ENCODE assay signal across 1 cellular context in genomic region chr4:109989044-109989443, GRCh38.
A peak's percentile ranks its signal among the peaks of the same experiment; 100 is the strongest.
TF ChIP-seq lines count a peak whose summit lies in the region.

No MANE protein-coding gene starts in this region.

TF ChIP-seq in K562, 482 proteins besides CTCF, POLR2A, EP300 and RAD21 (continued from another document and continues in another):
- TF ChIP-seq ZNF318 (IDR thresholded peaks at IDR 0.05; ENCODE audit: borderline replicate concordance in 1 of 2, low read depth in 1 of 2) (no peak), CREB1 (IDR thresholded peaks at IDR 0.05) (no peak), CREB1 (CRISPR knock-in tag; IDR thresholded peaks at IDR 0.05) (no peak), FOXP1 (CRISPR knock-in tag; IDR thresholded peaks at IDR 0.05) (no peak), RBM22 (IDR thresholded peaks at IDR 0.05; ENCODE audit: low read depth, low read length, poor library complexity, severe bottlenecking) (no peak), ZNF3 (CRISPR knock-in tag; IDR thresholded peaks at IDR 0.05) (no peak), RBBP5 (IDR thresholded peaks at IDR 0.05; ENCODE audit: borderline replicate concordance, insufficient read depth, low read length, poor library complexity, severe bottlenecking) (no peak), CLOCK (CRISPR knock-in tag; IDR thresholded peaks at IDR 0.05; ENCODE audit: borderline replicate concordance) (no peak), ASH1L (IDR thresholded peaks at IDR 0.05; ENCODE audit: borderline replicate concordance, low read depth, partially characterized antibody) (no peak), FOSL1 (tag; conservative IDR thresholded peaks at IDR 0.05) (peak; percentile 61), U2AF1 (optimal IDR thresholded peaks at IDR 0.05; ENCODE audit: low read depth, low read length) (no peak), ZNF134 (CRISPR knock-in tag; conservative IDR thresholded peaks at IDR 0.05) (no peak), SREBF2 (CRISPR knock-in tag; IDR thresholded peaks at IDR 0.05) (no peak), YBX1 (IDR thresholded peaks at IDR 0.05) (no peak), ZNF57 (CRISPR knock-in tag; IDR thresholded peaks at IDR 0.05) (no peak), NUFIP1 (IDR thresholded peaks at IDR 0.05; ENCODE audit: partially characterized antibody) (no peak), POLR3G (IDR thresholded peaks at IDR 0.05; ENCODE audit: extremely low read depth, insufficient read length, insufficient replicate concordance) (no peak), HMG20A (CRISPR knock-in tag; conservative IDR thresholded peaks at IDR 0.05) (no peak), KLF10 (CRISPR knock-in tag; IDR thresholded peaks at IDR 0.05) (no peak), MLX (CRISPR knock-in tag; conservative IDR thresholded peaks at IDR 0.05) (no peak), CHAMP1 (IDR thresholded peaks at IDR 0.05) (no peak), MYNN (IDR thresholded peaks at IDR 0.05) (no peak), MYNN (CRISPR knock-in tag; IDR thresholded peaks at IDR 0.05) (no peak), SRSF3 (IDR thresholded peaks at IDR 0.05; ENCODE audit: insufficient read depth, low read length) (no peak), SIRT6 (IDR thresholded peaks at IDR 0.05; ENCODE audit: low read depth, low read length) (no peak), SRSF9 (IDR thresholded peaks at IDR 0.05; ENCODE audit: borderline replicate concordance, low read depth, low read length) (no peak), ZNF217 (CRISPR knock-in tag; IDR thresholded peaks at IDR 0.05) (no peak), ZBTB17 (CRISPR knock-in tag; IDR thresholded peaks at IDR 0.05) (no peak), CBFA2T3 (IDR thresholded peaks at IDR 0.05) (no peak), POLR3A (IDR thresholded peaks at IDR 0.05; ENCODE audit: borderline replicate concordance, extremely low read depth, insufficient read depth, insufficient read length) (no peak), ZNF764 (CRISPR knock-in tag; IDR thresholded peaks at IDR 0.05; ENCODE audit: low read depth) (no peak), CEBPB (tag; IDR thresholded peaks at IDR 0.05) (peak; percentile 86), POLR2B (IDR thresholded peaks at IDR 0.05; ENCODE audit: low read depth, partially characterized antibody) (no peak), FOXM1 (IDR thresholded peaks at IDR 0.05; ENCODE audit: low read depth) (no peak), FOXM1 (CRISPR knock-in tag; IDR thresholded peaks at IDR 0.05; ENCODE audit: low read depth) (no peak), NFYB (IDR thresholded peaks at IDR 0.05; ENCODE audit: extremely low read depth, insufficient read length) (no peak), CTBP1 (IDR thresholded peaks at IDR 0.05; ENCODE audit: borderline replicate concordance) (0 out of 2 replicates have a peak, but pooled peaks have one; percentile 32), LEF1 (IDR thresholded peaks at IDR 0.05) (no peak), ZNF174 (CRISPR knock-in tag; IDR thresholded peaks at IDR 0.05) (no peak), ATF3 (IDR thresholded peaks at IDR 0.05) (peak; percentile 12; the same call in 1 of the 2 replicates), ATF3 (CRISPR knock-in tag; conservative IDR thresholded peaks at IDR 0.05) (no peak), ELK3 (CRISPR knock-in tag; IDR thresholded peaks at IDR 0.05) (no peak), ZSCAN32 (CRISPR knock-in tag; IDR thresholded peaks at IDR 0.05) (no peak), CEBPG (CRISPR knock-in tag; IDR thresholded peaks at IDR 0.05) (no peak; the same call in 1 of the 2 replicates), CEBPG (tag; conservative IDR thresholded peaks at IDR 0.05 in 1 of 2, IDR thresholded peaks at IDR 0.05 in 1 of 2) (peak in 1 of 2 experiments; percentile 77; a peak in 2 of 4 replicates), RBM17 (IDR thresholded peaks at IDR 0.05; ENCODE audit: borderline replicate concordance, low read depth, low read length) (no peak), MEIS2 (IDR thresholded peaks at IDR 0.05; ENCODE audit: partially characterized antibody) (peak; percentile 24), MXI1 (IDR thresholded peaks at IDR 0.05; ENCODE audit: low read depth, low read length) (no peak), KDM5B (IDR thresholded peaks at IDR 0.05; ENCODE audit: insufficient replicate concordance, low read depth, low read length) (no peak), ZBTB5 (IDR thresholded peaks at IDR 0.05) (no peak), OTX1 (CRISPR knock-in tag; IDR thresholded peaks at IDR 0.05) (no peak), MAFG (tag; conservative IDR thresholded peaks at IDR 0.05) (no peak), JUND (IDR thresholded peaks at IDR 0.05; ENCODE audit: borderline replicate concordance, low read depth, low read length) (peak; percentile 13; the same call in 1 of the 2 replicates), JUND (tag; IDR thresholded peaks at IDR 0.05; ENCODE audit: borderline replicate concordance, low read depth, low read length) (peak; percentile 21; the same call in 1 of the 3 replicates)
